Comparison of ENCODE assay signal across 1 cellular context in genomic region chr11:914747-915493, GRCh38.
A peak's percentile ranks its signal among the peaks of the same experiment; 100 is the strongest.
TF ChIP-seq lines count a peak whose summit lies in the region.

No MANE protein-coding gene starts in this region.

TF ChIP-seq in HepG2, 621 proteins besides CTCF, POLR2A, EP300 and RAD21 (continued from another document and continues in another):
- TF ChIP-seq ARID5B (CRISPR knock-in tag; IDR thresholded peaks at IDR 0.05) (peak; percentile 77), SIN3B (IDR thresholded peaks at IDR 0.05; ENCODE audit: low read length) (no peak), CEBPG (CRISPR knock-in tag; IDR thresholded peaks at IDR 0.05) (peak; percentile 6; the same call in 1 of the 2 replicates), ZNF878 (CRISPR knock-in tag; IDR thresholded peaks at IDR 0.05) (no peak), ZNF629 (CRISPR knock-in tag; conservative IDR thresholded peaks at IDR 0.05) (no peak), ZNF619 (CRISPR knock-in tag; IDR thresholded peaks at IDR 0.05) (0 out of 2 replicates have a peak, but pooled peaks have one; percentile 27), PHB2 (IDR thresholded peaks at IDR 0.05; ENCODE audit: partially characterized antibody) (no peak), FOXP1 (IDR thresholded peaks at IDR 0.05) (no peak), FOXP1 (CRISPR knock-in tag; IDR thresholded peaks at IDR 0.05) (no peak), ZNF770 (CRISPR knock-in tag; IDR thresholded peaks at IDR 0.05) (no peak), SKI (IDR thresholded peaks at IDR 0.05; ENCODE audit: partially characterized antibody) (no peak), ZBED4 (CRISPR knock-in tag; IDR thresholded peaks at IDR 0.05; ENCODE audit: borderline replicate concordance) (peak; percentile 75; the same call in 1 of the 2 replicates), RXRB (CRISPR knock-in tag; IDR thresholded peaks at IDR 0.05; ENCODE audit: borderline replicate concordance) (peak; percentile 94), ZBTB10 (CRISPR knock-in tag; IDR thresholded peaks at IDR 0.05; ENCODE audit: borderline replicate concordance) (no peak), ZMYM4 (CRISPR knock-in tag; IDR thresholded peaks at IDR 0.05) (no peak), ZNF589 (CRISPR knock-in tag; conservative IDR thresholded peaks at IDR 0.05) (no peak), ZNF24 (IDR thresholded peaks at IDR 0.05) (no peak), GABPA (IDR thresholded peaks at IDR 0.05; ENCODE audit: low read depth, low read length) (0 out of 2 replicates have a peak, but pooled peaks have one; percentile 31), GABPA (CRISPR knock-in tag; IDR thresholded peaks at IDR 0.05; ENCODE audit: low read depth) (peak; percentile 79), KLF6 (CRISPR knock-in tag; IDR thresholded peaks at IDR 0.05) (no peak), SAP130 (CRISPR knock-in tag; IDR thresholded peaks at IDR 0.05; ENCODE audit: low read depth) (peak; percentile 94), CEBPB (IDR thresholded peaks at IDR 0.05; ENCODE audit: borderline replicate concordance, low read depth, low read length) (no peak), HNF1B (CRISPR knock-in tag; IDR thresholded peaks at IDR 0.05) (peak; percentile 85), SYNCRIP (IDR thresholded peaks at IDR 0.05; ENCODE audit: insufficient read depth, low read depth, low read length) (no peak), ZNF547 (CRISPR knock-in tag; IDR thresholded peaks at IDR 0.05) (peak; percentile 72; the same call in 1 of the 2 replicates), ZBTB3 (CRISPR knock-in tag; IDR thresholded peaks at IDR 0.05; ENCODE audit: borderline replicate concordance, low read depth) (no peak), KLF13 (CRISPR knock-in tag; IDR thresholded peaks at IDR 0.05) (no peak), HMGA1 (CRISPR knock-in tag; conservative IDR thresholded peaks at IDR 0.05) (no peak), NFE2 (CRISPR knock-in tag; IDR thresholded peaks at IDR 0.05) (no peak), ZNF678 (CRISPR knock-in tag; IDR thresholded peaks at IDR 0.05) (no peak), HOXA3 (CRISPR knock-in tag; IDR thresholded peaks at IDR 0.05) (peak; percentile 64; the same call in 1 of the 2 replicates)
- TF ChIP-seq, protein P1, sequence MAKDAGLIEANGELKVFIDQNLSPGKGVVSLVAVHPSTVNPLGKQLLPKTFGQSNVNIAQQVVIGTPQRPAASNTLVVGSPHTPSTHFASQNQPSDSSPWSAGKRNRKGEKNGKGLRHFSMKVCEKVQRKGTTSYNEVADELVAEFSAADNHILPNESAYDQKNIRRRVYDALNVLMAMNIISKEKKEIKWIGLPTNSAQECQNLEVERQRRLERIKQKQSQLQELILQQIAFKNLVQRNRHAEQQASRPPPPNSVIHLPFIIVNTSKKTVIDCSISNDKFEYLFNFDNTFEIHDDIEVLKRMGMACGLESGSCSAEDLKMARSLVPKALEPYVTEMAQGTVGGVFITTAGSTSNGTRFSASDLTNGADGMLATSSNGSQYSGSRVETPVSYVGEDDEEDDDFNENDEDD (CRISPR knock-in tag; IDR thresholded peaks at IDR 0.05; ENCODE audit: borderline replicate concordance): 0 out of 2 replicates have a peak, but pooled peaks have one; percentile 10
- TF ChIP-seq, protein P2, sequence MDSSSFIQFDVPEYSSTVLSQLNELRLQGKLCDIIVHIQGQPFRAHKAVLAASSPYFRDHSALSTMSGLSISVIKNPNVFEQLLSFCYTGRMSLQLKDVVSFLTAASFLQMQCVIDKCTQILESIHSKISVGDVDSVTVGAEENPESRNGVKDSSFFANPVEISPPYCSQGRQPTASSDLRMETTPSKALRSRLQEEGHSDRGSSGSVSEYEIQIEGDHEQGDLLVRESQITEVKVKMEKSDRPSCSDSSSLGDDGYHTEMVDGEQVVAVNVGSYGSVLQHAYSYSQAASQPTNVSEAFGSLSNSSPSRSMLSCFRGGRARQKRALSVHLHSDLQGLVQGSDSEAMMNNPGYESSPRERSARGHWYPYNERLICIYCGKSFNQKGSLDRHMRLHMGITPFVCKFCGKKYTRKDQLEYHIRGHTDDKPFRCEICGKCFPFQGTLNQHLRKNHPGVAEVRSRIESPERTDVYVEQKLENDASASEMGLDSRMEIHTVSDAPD (CRISPR knock-in tag; IDR thresholded peaks at IDR 0.05): no peak
- TF ChIP-seq, protein P3, sequence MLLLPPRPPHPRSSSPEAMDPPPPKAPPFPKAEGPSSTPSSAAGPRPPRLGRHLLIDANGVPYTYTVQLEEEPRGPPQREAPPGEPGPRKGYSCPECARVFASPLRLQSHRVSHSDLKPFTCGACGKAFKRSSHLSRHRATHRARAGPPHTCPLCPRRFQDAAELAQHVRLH (CRISPR knock-in tag; IDR thresholded peaks at IDR 0.05; ENCODE audit: borderline replicate concordance, low read depth): peak; percentile 40; the same call in 1 of the 2 replicates
- TF ChIP-seq, protein P4, sequence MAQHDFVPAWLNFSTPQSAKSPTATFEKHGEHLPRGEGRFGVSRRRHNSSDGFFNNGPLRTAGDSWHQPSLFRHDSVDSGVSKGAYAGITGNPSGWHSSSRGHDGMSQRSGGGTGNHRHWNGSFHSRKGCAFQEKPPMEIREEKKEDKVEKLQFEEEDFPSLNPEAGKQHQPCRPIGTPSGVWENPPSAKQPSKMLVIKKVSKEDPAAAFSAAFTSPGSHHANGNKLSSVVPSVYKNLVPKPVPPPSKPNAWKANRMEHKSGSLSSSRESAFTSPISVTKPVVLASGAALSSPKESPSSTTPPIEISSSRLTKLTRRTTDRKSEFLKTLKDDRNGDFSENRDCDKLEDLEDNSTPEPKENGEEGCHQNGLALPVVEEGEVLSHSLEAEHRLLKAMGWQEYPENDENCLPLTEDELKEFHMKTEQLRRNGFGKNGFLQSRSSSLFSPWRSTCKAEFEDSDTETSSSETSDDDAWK (CRISPR knock-in tag; IDR thresholded peaks at IDR 0.05): no peak
- TF ChIP-seq, protein P5, sequence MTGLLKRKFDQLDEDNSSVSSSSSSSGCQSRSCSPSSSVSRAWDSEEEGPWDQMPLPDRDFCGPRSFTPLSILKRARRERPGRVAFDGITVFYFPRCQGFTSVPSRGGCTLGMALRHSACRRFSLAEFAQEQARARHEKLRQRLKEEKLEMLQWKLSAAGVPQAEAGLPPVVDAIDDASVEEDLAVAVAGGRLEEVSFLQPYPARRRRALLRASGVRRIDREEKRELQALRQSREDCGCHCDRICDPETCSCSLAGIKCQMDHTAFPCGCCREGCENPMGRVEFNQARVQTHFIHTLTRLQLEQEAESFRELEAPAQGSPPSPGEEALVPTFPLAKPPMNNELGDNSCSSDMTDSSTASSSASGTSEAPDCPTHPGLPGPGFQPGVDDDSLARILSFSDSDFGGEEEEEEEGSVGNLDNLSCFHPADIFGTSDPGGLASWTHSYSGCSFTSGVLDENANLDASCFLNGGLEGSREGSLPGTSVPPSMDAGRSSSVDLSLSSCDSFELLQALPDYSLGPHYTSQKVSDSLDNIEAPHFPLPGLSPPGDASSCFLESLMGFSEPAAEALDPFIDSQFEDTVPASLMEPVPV (CRISPR knock-in tag; IDR thresholded peaks at IDR 0.05): peak; percentile 36; the same call in 1 of the 2 replicates
- TF ChIP-seq, protein P6, sequence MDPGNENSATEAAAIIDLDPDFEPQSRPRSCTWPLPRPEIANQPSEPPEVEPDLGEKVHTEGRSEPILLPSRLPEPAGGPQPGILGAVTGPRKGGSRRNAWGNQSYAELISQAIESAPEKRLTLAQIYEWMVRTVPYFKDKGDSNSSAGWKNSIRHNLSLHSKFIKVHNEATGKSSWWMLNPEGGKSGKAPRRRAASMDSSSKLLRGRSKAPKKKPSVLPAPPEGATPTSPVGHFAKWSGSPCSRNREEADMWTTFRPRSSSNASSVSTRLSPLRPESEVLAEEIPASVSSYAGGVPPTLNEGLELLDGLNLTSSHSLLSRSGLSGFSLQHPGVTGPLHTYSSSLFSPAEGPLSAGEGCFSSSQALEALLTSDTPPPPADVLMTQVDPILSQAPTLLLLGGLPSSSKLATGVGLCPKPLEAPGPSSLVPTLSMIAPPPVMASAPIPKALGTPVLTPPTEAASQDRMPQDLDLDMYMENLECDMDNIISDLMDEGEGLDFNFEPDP (CRISPR knock-in tag; conservative IDR thresholded peaks at IDR 0.05): no peak
